In genomic region chr1:167911413-167911812, GRCh38 we compare ENCODE assay signal across 32 cellular contexts. TPM values are rescaled to one million over a fixed set of nuclear protein-coding genes. Genes with fewer than 3 reads are reported as not detected.
A peak's percentile ranks its signal among the peaks of the same experiment; 100 is the strongest.
DNase-seq lines count a peak whose midpoint lies in the region; ATAC-seq and TF ChIP-seq lines count a peak whose summit lies in the region.
"Had no signal": no experiment of that assay in that cellular context is flagged by ENCODE, and none has a peak within 500 bp of the region (broad histone marks: within the 10 kb centered on the region; RNA-seq: fewer than 3 reads in every experiment).

No MANE protein-coding gene starts in this region.

- peaks cover 4% of the 10 kb centered on the region for H3K36me3 Mint-ChIP-seq in activated CD4-positive, alpha-beta T cell treated with anti-CD3 and anti-CD28 coated beads, Interleukin-2, amount 10 ng/mL, durations not matched to agents 24 days and 14 days (ENCODE audit: low read depth)
- H3K36me3 Mint-ChIP-seq in stimulated activated memory B cell treated with anti-CD40 and anti-IgM and Interleukin-4, amounts not matched to agents 10 μg/mL and 1 μg/mL and 100 μg/mL, for 72 hours, result peaks cover 11% of the 10 kb centered on the region

- no peak overlapping the region for H3K4me3 Mint-ChIP-seq in activated CD4-positive, alpha-beta T cell treated with anti-CD3 and anti-CD28 coated beads, Interleukin-2, amount 10 ng/mL, durations not matched to agents 24 days and 14 days
- no peak overlapping the region for H3K4me3 Mint-ChIP-seq in stimulated activated memory B cell treated with anti-CD40 and anti-IgM and Interleukin-4, amounts not matched to agents 10 μg/mL and 1 μg/mL and 100 μg/mL, for 72 hours
- H3K4me3 Mint-ChIP-seq: activated naive CD8-positive, alpha-beta T cell treated with anti-CD3 and anti-CD28 coated beads, Interleukin-2, amount 10 ng/mL, durations not matched to agents 7 days and 5 days; activated T-cell treated with anti-CD3 and anti-CD28 coated beads, Interleukin-2, amount 50 U/mL, for 4 hours; CD8-positive, alpha-beta memory T cell; naive thymus-derived CD8-positive, alpha-beta T cell; stimulated activated naive B cell treated with anti-CD40 and anti-IgM and Interleukin-4, amounts not matched to agents 10 μg/mL and 1 μg/mL and 100 μg/mL, for 72 hours had no signal

- peak; percentile 43 for DNase-seq in activated CD4-positive, alpha-beta T cell treated with anti-CD3 and anti-CD28 coated beads, Interleukin-2, amount 10 ng/mL, durations not matched to agents 24 days and 14 days
- DNase-seq in activated CD4-positive, alpha-beta T cell treated with anti-CD3 and anti-CD28 coated beads, Interleukin-2, amount 50 U/mL, for 4 hours, result no peak
- DNase-seq in ascending aorta (ENCODE audit: low spot score in 2 of 2), result no peak
- DNase-seq in right lobe of liver, result no peak
- DNase-seq in NCI-H1092 (lab: John Stamatoyannopoulos, UW), result no peak
- DNase-seq in NCI-H748 treated with DMSO at 0.1 percent for 48 hours (lab: John Stamatoyannopoulos, UW), result no peak
- no peak for DNase-seq in NCI-H2029 (lab: John Stamatoyannopoulos, UW)
- DNase-seq: activated CD4-positive, alpha-beta T cell treated with anti-CD3 and anti-CD28 coated beads for 48 hours; activated gamma-delta T cell; activated naive CD8-positive, alpha-beta T cell treated with anti-CD3 and anti-CD28 coated beads, Interleukin-2, amount 10 ng/mL, durations not matched to agents 7 days and 5 days; activated T-cell treated with anti-CD3 and anti-CD28 coated beads, Interleukin-2, amount 50 U/mL, for 4 hours; AML-193; CD8-positive, alpha-beta memory T cell; central memory CD4-positive, alpha-beta T cell; DMS 273 treated with DMSO at 0.1 percent for 48 hours; foreskin fibroblast; GOT3; KG1; kidney; lower lobe of right lung; MM.1S; naive thymus-derived CD8-positive, alpha-beta T cell; NCI-H1436; NCI-H2107; occipital lobe; stimulated activated naive B cell treated with anti-CD40 and anti-IgM and Interleukin-4, amounts not matched to agents 10 μg/mL and 1 μg/mL and 100 μg/mL, for 72 hours; T-helper 9 cell had no signal

- H3K27ac Mint-ChIP-seq in activated CD4-positive, alpha-beta T cell treated with anti-CD3 and anti-CD28 coated beads, Interleukin-2, amount 10 ng/mL, durations not matched to agents 24 days and 14 days, result no peak overlapping the region
- no peak overlapping the region for H3K27ac Mint-ChIP-seq in stimulated activated memory B cell treated with anti-CD40 and anti-IgM and Interleukin-4, amounts not matched to agents 10 μg/mL and 1 μg/mL and 100 μg/mL, for 72 hours
- H3K27ac Mint-ChIP-seq: activated naive CD8-positive, alpha-beta T cell treated with anti-CD3 and anti-CD28 coated beads, Interleukin-2, amount 10 ng/mL, durations not matched to agents 7 days and 5 days; CD8-positive, alpha-beta memory T cell; naive thymus-derived CD8-positive, alpha-beta T cell; stimulated activated naive B cell treated with anti-CD40 and anti-IgM and Interleukin-4, amounts not matched to agents 10 μg/mL and 1 μg/mL and 100 μg/mL, for 72 hours had no signal

- TF ChIP-seq POLR2A in right lobe of liver (IDR thresholded peaks at IDR 0.05), result no peak

- H3K4me1 ChIP-seq in ascending aorta (peaks cover 0 to 14% of the 10 kb centered on the region in 2 donors), right lobe of liver (peaks cover 0 to 30% (median 10%) of the 10 kb centered on the region in 4 donors)
- H3K4me1 ChIP-seq: lower lobe of right lung, SJSA1 had no signal

- H3K27ac ChIP-seq in ascending aorta (peak overlapping the region; percentile 30 to 58), right lobe of liver (peak overlapping the region; percentile 22 to 69 (median 34))
- H3K27ac ChIP-seq: lower lobe of right lung, SJSA1 had no signal

- no peaks in the 10 kb centered on the region for H3K4me1 Mint-ChIP-seq in activated CD4-positive, alpha-beta T cell treated with anti-CD3 and anti-CD28 coated beads, Interleukin-2, amount 10 ng/mL, durations not matched to agents 24 days and 14 days
- no peaks in the 10 kb centered on the region for H3K4me1 Mint-ChIP-seq in stimulated activated memory B cell treated with anti-CD40 and anti-IgM and Interleukin-4, amounts not matched to agents 10 μg/mL and 1 μg/mL and 100 μg/mL, for 72 hours
- H3K4me1 Mint-ChIP-seq: CD8-positive, alpha-beta memory T cell had no signal

- TF ChIP-seq CTCF in ascending aorta (IDR thresholded peaks at IDR 0.05) (no peak), right lobe of liver (IDR thresholded peaks at IDR 0.05) (no peak)

- peaks cover 10% of the 10 kb centered on the region for H3K9me3 Mint-ChIP-seq in activated CD4-positive, alpha-beta T cell treated with anti-CD3 and anti-CD28 coated beads, Interleukin-2, amount 10 ng/mL, durations not matched to agents 24 days and 14 days
- H3K9me3 Mint-ChIP-seq in stimulated activated memory B cell treated with anti-CD40 and anti-IgM and Interleukin-4, amounts not matched to agents 10 μg/mL and 1 μg/mL and 100 μg/mL, for 72 hours, result peaks cover 10% of the 10 kb centered on the region

- ATAC-seq in right lobe of liver, result no peak
- no peak for ATAC-seq in stimulated activated memory B cell treated with anti-CD40 and anti-IgM and Interleukin-4, amounts not matched to agents 10 μg/mL and 1 μg/mL and 100 μg/mL, for 72 hours
- ATAC-seq: activated T-cell treated with anti-CD3 and anti-CD28 coated beads, Interleukin-2, amount 50 U/mL, for 4 hours; esophagus mucosa; lower lobe of right lung; naive thymus-derived CD8-positive, alpha-beta T cell; stimulated activated naive B cell treated with anti-CD40 and anti-IgM and Interleukin-4, amounts not matched to agents 10 μg/mL and 1 μg/mL and 100 μg/mL, for 72 hours had no signal

- H3K36me3 ChIP-seq in ascending aorta, result peaks cover 7 to 10% of the 10 kb centered on the region in 2 donors
- no peaks in the 10 kb centered on the region for H3K36me3 ChIP-seq in right lobe of liver
- H3K36me3 ChIP-seq: SJSA1 had no signal

- H3K27me3 ChIP-seq in ascending aorta (no peaks in the 10 kb centered on the region), right lobe of liver (no peaks in the 10 kb centered on the region)
- H3K27me3 ChIP-seq: SJSA1 had no signal

- 10% methylated on average over 8 of the region's 8 CpGs for WGBS in right lobe of liver (ENCODE audit: insufficient coverage, low coverage, low lambda C conversion rate, missing lambda C conversion rate)

- intact Hi-C loops in activated CD4-positive, alpha-beta T cell treated with anti-CD3 and anti-CD28 coated beads, Interleukin-2, amount 10 ng/mL, durations not matched to agents 24 days and 14 days (cut with micrococcal nuclease), result no loop called here
- intact Hi-C loops in ascending aorta (cut with DNase I), result no loop called here
- intact Hi-C loops in right lobe of liver (cut with DNase I), result no loop called here

- peaks cover 13% of the 10 kb centered on the region for H3K27me3 Mint-ChIP-seq in activated CD4-positive, alpha-beta T cell treated with anti-CD3 and anti-CD28 coated beads, Interleukin-2, amount 10 ng/mL, durations not matched to agents 24 days and 14 days
- H3K27me3 Mint-ChIP-seq in stimulated activated memory B cell treated with anti-CD40 and anti-IgM and Interleukin-4, amounts not matched to agents 10 μg/mL and 1 μg/mL and 100 μg/mL, for 72 hours, result no peaks in the 10 kb centered on the region
- H3K27me3 Mint-ChIP-seq: stimulated activated naive B cell treated with anti-CD40 and anti-IgM and Interleukin-4, amounts not matched to agents 10 μg/mL and 1 μg/mL and 100 μg/mL, for 72 hours had no signal

- no peaks in the 10 kb centered on the region for H3K9me3 ChIP-seq in ascending aorta
- no peaks in the 10 kb centered on the region for H3K9me3 ChIP-seq in right lobe of liver
- H3K9me3 ChIP-seq: SJSA1 had no signal

- H3K4me3 ChIP-seq in ascending aorta, result peak overlapping the region in 1 of 2 donors; percentile 40
- peak overlapping the region in 2 of 3 donors; percentile 47 to 60 for H3K4me3 ChIP-seq in right lobe of liver
- H3K4me3 ChIP-seq: lower lobe of right lung, SJSA1, skin epidermis had no signal

RNA-seq across cellular contexts. Expression of gene ADCY10, which starts 2.5 kb away (rescaled TPM):
- 0.09 and 0.19 TPM in 2 replicates for total RNA-seq in activated CD4-positive, alpha-beta T cell treated with anti-CD3 and anti-CD28 coated beads, Interleukin-2, amount 10 ng/mL, durations not matched to agents 24 days and 14 days
- 1.9 TPM for total RNA-seq in ascending aorta
- total RNA-seq in right lobe of liver, result 1 to 10 TPM in 3 of 6 experiments, under 1 TPM in 3; 0.43 to 5.8 (median 1.5) TPM
- total RNA-seq: activated CD8-positive, alpha-beta memory T cell treated with anti-CD3 and anti-CD28 coated beads for 36 hours; activated T-cell treated with anti-CD3 and anti-CD28 coated beads, Interleukin-2, amount 50 U/mL, for 4 hours; esophagus mucosa; SJSA1 had no signal

RNA-seq across cellular contexts. Expression of gene DCAF6, which starts 25.1 kb away (rescaled TPM):
- total RNA-seq in activated CD4-positive, alpha-beta T cell treated with anti-CD3 and anti-CD28 coated beads, Interleukin-2, amount 10 ng/mL, durations not matched to agents 24 days and 14 days, result 20.6 and 24.1 TPM in 2 replicates
- total RNA-seq in ascending aorta (9.8 TPM), right lobe of liver (10 to 100 TPM; 35.8 to 65.9 (median 48.8) TPM)

RNA-seq across cellular contexts. Expression of gene MPC2, which starts 25.5 kb away (rescaled TPM):
- total RNA-seq in activated CD4-positive, alpha-beta T cell treated with anti-CD3 and anti-CD28 coated beads, Interleukin-2, amount 10 ng/mL, durations not matched to agents 24 days and 14 days, result 32.2 and 38.9 TPM in 2 replicates
- total RNA-seq in ascending aorta (2.9 TPM), right lobe of liver (100 to 1,000 TPM in 5 of 6 experiments, 10 to 100 TPM in 1; 85.2 to 198 (median 142) TPM)
